In the genomic region with DNA sequence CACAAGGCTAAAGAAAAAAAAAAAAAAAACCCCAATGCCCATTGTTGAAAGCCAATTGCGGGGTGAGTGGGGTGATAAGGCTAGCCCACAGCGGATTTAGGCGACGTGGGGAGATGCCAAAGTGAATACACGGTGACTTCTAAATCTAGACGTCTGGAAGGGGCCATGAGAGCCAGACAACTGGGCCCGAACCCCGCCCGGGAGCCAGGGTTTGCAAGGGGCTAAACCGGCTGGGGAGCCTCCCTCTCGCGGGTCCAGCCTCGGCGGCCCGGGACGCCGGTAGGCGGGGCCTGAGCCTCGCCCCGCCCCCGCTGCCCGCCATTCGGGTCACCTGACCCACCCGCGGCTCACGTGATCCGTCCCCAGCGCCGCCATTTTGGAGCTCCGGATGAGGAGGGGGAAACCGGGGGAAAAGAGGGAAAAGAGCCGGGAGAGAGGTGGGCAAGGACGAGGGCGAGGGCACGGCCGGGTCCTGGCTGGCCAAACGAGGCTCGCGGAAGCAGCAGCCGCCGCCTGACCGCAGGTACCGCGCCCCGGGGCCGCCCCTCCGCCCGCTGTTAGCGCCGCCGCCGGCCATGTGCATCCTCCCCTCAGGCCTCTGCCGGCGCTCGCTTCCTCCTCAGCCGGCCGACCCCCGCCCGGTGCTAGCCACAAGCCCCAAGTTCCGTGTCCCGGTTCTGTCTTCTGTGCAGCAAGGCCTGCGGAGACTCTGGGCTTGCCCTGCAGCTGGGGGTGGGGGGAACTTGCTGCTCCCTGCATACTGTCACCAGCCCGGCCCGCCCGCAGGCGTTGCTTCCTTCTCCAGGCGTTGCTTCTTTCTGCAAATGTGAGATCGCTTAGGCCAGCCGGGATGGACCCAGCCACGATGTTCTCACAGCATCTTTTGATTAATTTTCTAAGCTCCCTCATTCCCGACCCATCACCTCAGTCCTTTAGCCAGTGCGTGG, we compare ENCODE assay signal across 1 cellular context.
TF ChIP-seq lines count a peak whose summit lies in the region.

TSS of gene ZNF507 (plus strand) at position 350 of the 947 bp plus-strand sequence. CDS start 7,221 bp downstream, outside the sequence.

TF ChIP-seq in HepG2, 621 proteins besides CTCF, POLR2A, EP300 and RAD21 (continued from another document and continues in another):
- TF ChIP-seq TP53 (CRISPR knock-in tag; conservative IDR thresholded peaks at IDR 0.05) (no peak), ZNF768 (CRISPR knock-in tag; IDR thresholded peaks at IDR 0.05) (peak; percentile 46; the same call in 1 of the 2 replicates), TRIM22 (IDR thresholded peaks at IDR 0.05) (no peak), RFXAP (CRISPR knock-in tag; IDR thresholded peaks at IDR 0.05; ENCODE audit: borderline replicate concordance) (peak; percentile 77; the same call in 1 of the 2 replicates), ZFP82 (CRISPR knock-in tag; IDR thresholded peaks at IDR 0.05; ENCODE audit: borderline replicate concordance) (no peak), RXRA (CRISPR knock-in tag; IDR thresholded peaks at IDR 0.05) (no peak; the same call in 1 of the 2 replicates), ZNF678 (CRISPR knock-in tag; IDR thresholded peaks at IDR 0.05) (peak; percentile 89; the same call in 1 of the 2 replicates), ISL2 (CRISPR knock-in tag; IDR thresholded peaks at IDR 0.05) (no peak), ZNF430 (CRISPR knock-in tag; IDR thresholded peaks at IDR 0.05) (no peak), ZXDC (CRISPR knock-in tag; IDR thresholded peaks at IDR 0.05) (0 out of 2 replicates have a peak, but pooled peaks have one; percentile 49), RAD51 (IDR thresholded peaks at IDR 0.05; ENCODE audit: borderline replicate concordance) (peak; percentile 97), DNMT3B (CRISPR knock-in tag; conservative IDR thresholded peaks at IDR 0.05) (no peak), ZNF550 (CRISPR knock-in tag; IDR thresholded peaks at IDR 0.05; ENCODE audit: borderline replicate concordance) (0 out of 2 replicates have a peak, but pooled peaks have one; percentile 86), HHEX (CRISPR knock-in tag; IDR thresholded peaks at IDR 0.05) (no peak), SKI (IDR thresholded peaks at IDR 0.05; ENCODE audit: partially characterized antibody) (no peak), ZNF614 (CRISPR knock-in tag; IDR thresholded peaks at IDR 0.05; ENCODE audit: borderline replicate concordance) (no peak), MXD4 (CRISPR knock-in tag; IDR thresholded peaks at IDR 0.05) (0 out of 2 replicates have a peak, but pooled peaks have one; percentile 61), SOX5 (CRISPR knock-in tag; IDR thresholded peaks at IDR 0.05; ENCODE audit: borderline replicate concordance) (peak; percentile 4; the same call in 1 of the 2 replicates), ELF4 (CRISPR knock-in tag; IDR thresholded peaks at IDR 0.05; ENCODE audit: borderline replicate concordance) (no peak), ZNF530 (CRISPR knock-in tag; IDR thresholded peaks at IDR 0.05; ENCODE audit: low read depth) (no peak), ATAD3A (CRISPR knock-in tag; IDR thresholded peaks at IDR 0.05) (no peak), ARID4A (CRISPR knock-in tag; IDR thresholded peaks at IDR 0.05; ENCODE audit: borderline replicate concordance) (peak; percentile 95), TFDP2 (CRISPR knock-in tag; IDR thresholded peaks at IDR 0.05) (peak; percentile 74; the same call in 1 of the 2 replicates), ZNF101 (CRISPR knock-in tag; IDR thresholded peaks at IDR 0.05; ENCODE audit: borderline replicate concordance, low read depth) (no peak), SATB2 (CRISPR knock-in tag; IDR thresholded peaks at IDR 0.05) (no peak), SMAD3 (CRISPR knock-in tag; IDR thresholded peaks at IDR 0.05) (0 out of 2 replicates have a peak, but pooled peaks have one; percentile 30), ZNF660 (CRISPR knock-in tag; IDR thresholded peaks at IDR 0.05; ENCODE audit: borderline replicate concordance, low read depth) (no peak), JDP2 (CRISPR knock-in tag; IDR thresholded peaks at IDR 0.05; ENCODE audit: borderline replicate concordance) (no peak), MYPOP (CRISPR knock-in tag; IDR thresholded peaks at IDR 0.05) (no peak)
- TF ChIP-seq, protein P1, sequence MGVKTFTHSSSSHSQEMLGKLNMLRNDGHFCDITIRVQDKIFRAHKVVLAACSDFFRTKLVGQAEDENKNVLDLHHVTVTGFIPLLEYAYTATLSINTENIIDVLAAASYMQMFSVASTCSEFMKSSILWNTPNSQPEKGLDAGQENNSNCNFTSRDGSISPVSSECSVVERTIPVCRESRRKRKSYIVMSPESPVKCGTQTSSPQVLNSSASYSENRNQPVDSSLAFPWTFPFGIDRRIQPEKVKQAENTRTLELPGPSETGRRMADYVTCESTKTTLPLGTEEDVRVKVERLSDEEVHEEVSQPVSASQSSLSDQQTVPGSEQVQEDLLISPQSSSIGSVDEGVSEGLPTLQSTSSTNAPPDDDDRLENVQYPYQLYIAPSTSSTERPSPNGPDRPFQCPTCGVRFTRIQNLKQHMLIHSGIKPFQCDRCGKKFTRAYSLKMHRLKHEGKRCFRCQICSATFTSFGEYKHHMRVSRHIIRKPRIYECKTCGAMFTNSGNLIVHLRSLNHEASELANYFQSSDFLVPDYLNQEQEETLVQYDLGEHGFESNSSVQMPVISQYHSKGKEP (CRISPR knock-in tag; IDR thresholded peaks at IDR 0.05) = 0 out of 2 replicates have a peak, but pooled peaks have one; percentile 13
- TF ChIP-seq, protein P2, sequence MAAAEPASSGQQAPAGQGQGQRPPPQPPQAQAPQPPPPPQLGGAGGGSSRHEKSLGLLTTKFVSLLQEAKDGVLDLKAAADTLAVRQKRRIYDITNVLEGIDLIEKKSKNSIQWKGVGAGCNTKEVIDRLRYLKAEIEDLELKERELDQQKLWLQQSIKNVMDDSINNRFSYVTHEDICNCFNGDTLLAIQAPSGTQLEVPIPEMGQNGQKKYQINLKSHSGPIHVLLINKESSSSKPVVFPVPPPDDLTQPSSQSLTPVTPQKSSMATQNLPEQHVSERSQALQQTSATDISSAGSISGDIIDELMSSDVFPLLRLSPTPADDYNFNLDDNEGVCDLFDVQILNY (CRISPR knock-in tag; conservative IDR thresholded peaks at IDR 0.05) = 0 out of 2 replicates have a peak, but pooled peaks have one; percentile 48
- TF ChIP-seq, protein P3, sequence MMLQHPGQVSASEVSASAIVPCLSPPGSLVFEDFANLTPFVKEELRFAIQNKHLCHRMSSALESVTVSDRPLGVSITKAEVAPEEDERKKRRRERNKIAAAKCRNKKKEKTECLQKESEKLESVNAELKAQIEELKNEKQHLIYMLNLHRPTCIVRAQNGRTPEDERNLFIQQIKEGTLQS (CRISPR knock-in tag; IDR thresholded peaks at IDR 0.05) = peak; percentile 35; the same call in 1 of the 2 replicates
- TF ChIP-seq, protein P4, sequence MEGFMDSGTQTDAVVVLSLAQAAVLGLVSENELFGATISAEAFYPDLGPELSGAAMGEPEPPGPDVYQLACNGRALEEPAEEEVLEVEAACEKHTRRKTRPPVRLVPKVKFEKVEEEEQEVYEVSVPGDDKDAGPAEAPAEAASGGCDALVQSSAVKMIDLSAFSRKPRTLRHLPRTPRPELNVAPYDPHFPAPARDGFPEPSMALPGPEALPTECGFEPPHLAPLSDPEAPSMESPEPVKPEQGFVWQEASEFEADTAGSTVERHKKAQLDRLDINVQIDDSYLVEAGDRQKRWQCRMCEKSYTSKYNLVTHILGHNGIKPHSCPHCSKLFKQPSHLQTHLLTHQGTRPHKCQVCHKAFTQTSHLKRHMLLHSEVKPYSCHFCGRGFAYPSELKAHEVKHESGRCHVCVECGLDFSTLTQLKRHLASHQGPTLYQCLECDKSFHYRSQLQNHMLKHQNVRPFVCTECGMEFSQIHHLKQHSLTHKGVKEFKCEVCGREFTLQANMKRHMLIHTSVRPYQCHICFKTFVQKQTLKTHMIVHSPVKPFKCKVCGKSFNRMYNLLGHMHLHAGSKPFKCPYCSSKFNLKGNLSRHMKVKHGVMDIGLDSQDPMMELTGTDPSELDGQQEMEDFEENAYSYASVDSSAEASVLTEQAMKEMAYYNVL (CRISPR knock-in tag; IDR thresholded peaks at IDR 0.05; ENCODE audit: borderline replicate concordance) = 0 out of 2 replicates have a peak, but pooled peaks have one; percentile 40
- TF ChIP-seq, protein P5, sequence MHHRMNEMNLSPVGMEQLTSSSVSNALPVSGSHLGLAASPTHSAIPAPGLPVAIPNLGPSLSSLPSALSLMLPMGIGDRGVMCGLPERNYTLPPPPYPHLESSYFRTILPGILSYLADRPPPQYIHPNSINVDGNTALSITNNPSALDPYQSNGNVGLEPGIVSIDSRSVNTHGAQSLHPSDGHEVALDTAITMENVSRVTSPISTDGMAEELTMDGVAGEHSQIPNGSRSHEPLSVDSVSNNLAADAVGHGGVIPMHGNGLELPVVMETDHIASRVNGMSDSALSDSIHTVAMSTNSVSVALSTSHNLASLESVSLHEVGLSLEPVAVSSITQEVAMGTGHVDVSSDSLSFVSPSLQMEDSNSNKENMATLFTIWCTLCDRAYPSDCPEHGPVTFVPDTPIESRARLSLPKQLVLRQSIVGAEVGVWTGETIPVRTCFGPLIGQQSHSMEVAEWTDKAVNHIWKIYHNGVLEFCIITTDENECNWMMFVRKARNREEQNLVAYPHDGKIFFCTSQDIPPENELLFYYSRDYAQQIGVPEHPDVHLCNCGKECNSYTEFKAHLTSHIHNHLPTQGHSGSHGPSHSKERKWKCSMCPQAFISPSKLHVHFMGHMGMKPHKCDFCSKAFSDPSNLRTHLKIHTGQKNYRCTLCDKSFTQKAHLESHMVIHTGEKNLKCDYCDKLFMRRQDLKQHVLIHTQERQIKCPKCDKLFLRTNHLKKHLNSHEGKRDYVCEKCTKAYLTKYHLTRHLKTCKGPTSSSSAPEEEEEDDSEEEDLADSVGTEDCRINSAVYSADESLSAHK (CRISPR knock-in tag; IDR thresholded peaks at IDR 0.05; ENCODE audit: borderline replicate concordance) = no peak
